In the genomic region with DNA sequence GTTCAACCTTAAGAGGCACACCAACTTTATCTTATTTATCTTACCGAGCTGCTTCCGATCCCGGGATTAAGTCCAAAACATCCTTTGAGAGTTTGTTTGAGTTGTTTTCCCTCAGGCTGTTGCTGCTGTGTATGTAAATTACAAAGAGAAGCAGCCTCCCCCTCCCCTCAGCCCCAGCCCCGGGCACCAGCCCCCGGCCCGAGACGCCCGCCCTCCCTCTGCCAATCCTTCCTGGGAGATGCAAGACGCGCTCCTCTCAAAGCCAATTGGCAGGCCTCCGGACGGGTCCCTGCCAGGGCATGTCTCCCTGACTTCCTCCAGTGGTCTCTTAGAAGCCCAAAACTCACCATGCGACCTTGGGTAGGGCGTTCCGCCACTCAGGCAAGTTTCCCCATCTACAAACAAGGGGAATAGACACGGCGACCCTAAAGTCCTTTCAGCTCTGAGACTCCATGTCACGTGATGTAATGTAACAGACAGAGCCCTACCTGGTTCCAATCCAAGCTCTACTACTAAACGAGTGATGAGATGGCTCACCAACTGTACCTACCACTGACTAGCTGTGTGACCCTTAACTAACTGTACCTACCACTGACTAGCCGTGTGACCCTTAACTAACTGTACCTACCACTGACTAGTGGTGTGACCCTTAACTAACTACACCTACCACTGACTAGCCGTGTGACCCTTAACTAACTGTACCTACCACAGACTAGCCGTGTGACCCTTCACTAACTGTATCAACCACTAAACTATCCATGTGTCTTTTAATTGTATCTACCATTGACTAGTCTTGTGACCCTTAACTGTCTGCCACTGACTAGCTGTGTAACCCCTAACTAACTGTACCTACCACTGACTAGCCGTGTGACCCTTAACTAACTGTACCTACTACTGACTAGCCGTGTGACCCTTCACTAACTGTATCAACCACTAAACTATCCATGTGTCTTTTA, we compare ENCODE assay signal across 1 cellular context.
TF ChIP-seq lines count a peak whose summit lies in the region.

No MANE protein-coding gene starts in this region.

TF ChIP-seq in K562, 482 proteins besides CTCF, POLR2A, EP300 and RAD21:
- TF ChIP-seq, protein P1, sequence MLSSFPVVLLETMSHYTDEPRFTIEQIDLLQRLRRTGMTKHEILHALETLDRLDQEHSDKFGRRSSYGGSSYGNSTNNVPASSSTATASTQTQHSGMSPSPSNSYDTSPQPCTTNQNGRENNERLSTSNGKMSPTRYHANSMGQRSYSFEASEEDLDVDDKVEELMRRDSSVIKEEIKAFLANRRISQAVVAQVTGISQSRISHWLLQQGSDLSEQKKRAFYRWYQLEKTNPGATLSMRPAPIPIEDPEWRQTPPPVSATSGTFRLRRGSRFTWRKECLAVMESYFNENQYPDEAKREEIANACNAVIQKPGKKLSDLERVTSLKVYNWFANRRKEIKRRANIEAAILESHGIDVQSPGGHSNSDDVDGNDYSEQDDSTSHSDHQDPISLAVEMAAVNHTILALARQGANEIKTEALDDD (IDR thresholded peaks at IDR 0.05), result peak; percentile 92
- TF ChIP-seq RAD51 (IDR thresholded peaks at IDR 0.05; ENCODE audit: borderline replicate concordance, low read depth), result 0 out of 2 replicates have a peak, but pooled peaks have one; percentile 9
- TF ChIP-seq, protein P2, sequence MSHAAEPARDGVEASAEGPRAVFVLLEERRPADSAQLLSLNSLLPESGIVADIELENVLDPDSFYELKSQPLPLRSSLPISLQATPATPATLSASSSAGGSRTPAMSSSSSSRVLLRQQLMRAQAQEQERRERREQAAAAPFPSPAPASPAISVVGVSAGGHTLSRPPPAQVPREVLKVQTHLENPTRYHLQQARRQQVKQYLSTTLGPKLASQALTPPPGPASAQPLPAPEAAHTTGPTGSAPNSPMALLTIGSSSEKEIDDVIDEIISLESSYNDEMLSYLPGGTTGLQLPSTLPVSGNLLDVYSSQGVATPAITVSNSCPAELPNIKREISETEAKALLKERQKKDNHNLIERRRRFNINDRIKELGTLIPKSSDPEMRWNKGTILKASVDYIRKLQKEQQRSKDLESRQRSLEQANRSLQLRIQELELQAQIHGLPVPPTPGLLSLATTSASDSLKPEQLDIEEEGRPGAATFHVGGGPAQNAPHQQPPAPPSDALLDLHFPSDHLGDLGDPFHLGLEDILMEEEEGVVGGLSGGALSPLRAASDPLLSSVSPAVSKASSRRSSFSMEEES (CRISPR knock-in tag; IDR thresholded peaks at IDR 0.05), result peak; percentile 66
